Comparison of ENCODE assay signal across 1 cellular context in the genomic region with DNA sequence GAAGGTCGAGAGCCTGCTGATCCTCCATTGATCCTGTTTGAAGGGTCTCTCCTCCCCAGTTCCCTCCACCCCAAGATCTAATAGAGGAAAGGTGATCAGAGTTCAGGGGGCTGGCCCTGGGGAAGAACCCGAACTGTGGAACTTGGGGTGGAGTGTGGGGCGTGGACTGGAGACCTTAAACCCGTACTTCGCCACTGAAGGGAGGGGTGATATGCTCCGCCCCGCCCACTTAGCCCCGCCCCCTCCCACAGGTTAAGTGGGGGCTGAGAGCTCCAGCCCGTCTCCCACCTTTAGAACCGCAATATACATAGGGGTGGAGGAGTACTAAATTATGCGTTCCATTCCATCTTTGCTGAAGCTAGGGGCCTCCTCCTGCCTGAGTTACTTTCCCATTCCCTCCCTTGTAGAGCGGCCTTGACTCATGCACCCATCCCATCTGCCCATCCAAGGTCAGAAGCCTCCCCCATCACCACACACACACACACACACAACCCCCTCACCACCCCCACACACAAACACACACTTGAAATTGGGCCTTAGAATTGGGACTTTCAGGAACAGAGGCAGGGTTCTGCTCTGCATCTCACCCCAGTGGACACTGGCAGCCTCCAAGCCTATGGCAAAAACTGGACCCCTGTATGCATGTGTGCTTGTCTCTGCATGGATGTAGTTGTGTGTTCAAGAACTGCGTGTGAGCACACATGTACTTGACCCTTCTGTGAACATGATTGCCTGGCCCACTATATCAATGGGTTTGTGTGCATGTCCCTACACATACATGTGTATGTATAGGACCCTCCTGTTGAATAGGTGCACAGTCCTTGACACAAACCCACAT.
TF ChIP-seq lines count a peak whose summit lies in the region.

No MANE protein-coding gene starts in this region.

TF ChIP-seq in HepG2, 621 proteins besides CTCF, POLR2A, EP300 and RAD21 (continued from another document and continues in another):
- TF ChIP-seq, protein P1, sequence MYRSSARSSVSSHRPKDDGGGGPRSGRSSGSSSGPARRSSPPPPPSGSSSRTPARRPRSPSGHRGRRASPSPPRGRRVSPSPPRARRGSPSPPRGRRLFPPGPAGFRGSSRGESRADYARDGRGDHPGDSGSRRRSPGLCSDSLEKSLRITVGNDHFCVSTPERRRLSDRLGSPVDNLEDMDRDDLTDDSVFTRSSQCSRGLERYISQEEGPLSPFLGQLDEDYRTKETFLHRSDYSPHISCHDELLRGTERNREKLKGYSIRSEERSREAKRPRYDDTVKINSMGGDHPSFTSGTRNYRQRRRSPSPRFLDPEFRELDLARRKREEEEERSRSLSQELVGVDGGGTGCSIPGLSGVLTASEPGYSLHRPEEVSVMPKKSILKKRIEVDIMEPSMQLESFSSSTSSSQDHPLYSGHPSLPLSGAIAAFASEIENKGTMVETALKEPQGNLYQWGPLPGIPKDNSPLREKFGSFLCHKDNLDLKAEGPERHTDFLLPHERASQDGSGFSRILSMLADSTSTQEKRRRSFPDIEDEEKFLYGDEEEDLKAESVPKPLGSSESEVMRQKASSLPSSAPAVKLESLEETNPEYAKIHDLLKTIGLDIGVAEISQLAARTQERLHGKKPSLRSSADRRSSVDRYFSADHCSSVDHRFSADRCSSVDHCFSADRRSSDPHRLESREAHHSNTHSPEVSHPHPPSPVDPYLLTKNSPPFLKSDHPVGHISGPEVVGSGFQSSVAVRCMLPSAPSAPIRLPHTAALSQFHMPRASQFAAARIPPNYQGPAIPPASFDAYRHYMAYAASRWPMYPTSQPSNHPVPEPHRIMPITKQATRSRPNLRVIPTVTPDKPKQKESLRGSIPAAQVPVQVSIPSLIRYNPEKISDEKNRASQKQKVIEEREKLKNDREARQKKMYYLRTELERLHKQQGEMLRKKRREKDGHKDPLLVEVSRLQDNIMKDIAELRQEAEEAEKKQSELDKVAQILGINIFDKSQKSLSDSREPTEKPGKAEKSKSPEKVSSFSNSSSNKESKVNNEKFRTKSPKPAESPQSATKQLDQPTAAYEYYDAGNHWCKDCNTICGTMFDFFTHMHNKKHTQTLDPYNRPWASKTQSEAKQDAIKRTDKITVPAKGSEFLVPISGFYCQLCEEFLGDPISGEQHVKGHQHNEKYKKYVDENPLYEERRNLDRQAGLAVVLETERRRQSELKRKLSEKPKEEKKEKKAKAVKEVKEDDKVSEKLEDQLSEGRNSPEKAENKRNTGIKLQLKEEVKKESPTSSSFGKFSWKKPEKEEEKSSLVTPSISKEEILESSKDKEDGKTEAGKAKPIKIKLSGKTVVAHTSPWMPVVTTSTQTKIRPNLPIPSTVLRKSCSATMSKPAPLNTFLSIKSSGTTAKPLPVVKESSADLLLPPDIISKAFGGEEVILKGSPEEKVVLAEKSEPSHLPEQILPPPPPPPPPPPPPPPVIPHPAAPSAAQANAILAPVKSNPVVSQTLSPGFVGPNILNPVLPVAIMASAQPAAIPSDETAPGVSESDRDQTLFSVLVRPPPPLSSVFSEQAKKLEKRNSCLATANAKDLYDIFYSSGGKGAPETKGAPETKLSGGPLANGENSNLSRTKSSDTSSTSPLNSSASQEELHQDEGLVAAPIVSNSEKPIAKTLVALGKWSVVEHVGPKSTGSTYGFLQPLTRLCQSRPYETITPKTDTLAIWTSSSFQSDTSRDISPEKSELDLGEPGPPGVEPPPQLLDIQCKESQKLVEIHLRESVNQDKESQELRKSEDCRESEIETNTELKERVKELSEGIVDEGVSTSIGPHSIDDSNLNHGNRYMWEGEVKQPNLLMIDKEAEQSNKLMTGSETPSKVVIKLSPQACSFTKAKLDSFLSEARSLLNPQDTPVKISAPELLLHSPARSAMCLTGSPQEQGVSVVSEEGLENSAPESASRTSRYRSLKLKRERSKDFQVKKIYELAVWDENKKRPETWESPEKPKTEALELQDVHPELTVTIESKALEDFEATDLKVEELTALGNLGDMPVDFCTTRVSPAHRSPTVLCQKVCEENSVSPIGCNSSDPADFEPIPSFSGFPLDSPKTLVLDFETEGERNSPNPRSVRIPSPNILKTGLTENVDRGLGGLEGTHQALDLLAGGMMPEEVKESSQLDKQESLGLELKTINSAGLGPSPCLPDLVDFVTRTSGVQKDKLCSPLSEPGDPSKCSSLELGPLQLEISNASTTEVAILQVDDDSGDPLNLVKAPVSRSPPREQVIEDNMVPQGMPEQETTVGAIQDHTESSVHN (CRISPR knock-in tag; IDR thresholded peaks at IDR 0.05) = no peak
- TF ChIP-seq HIVEP1 (CRISPR knock-in tag; IDR thresholded peaks at IDR 0.05) (peak; percentile 22), MIER3 (CRISPR knock-in tag; IDR thresholded peaks at IDR 0.05; ENCODE audit: borderline replicate concordance) (no peak), FOXP1 (IDR thresholded peaks at IDR 0.05) (no peak), FOXP1 (CRISPR knock-in tag; IDR thresholded peaks at IDR 0.05) (no peak), HHEX (CRISPR knock-in tag; IDR thresholded peaks at IDR 0.05) (no peak), ZNF224 (CRISPR knock-in tag; IDR thresholded peaks at IDR 0.05) (no peak), CREM (IDR thresholded peaks at IDR 0.05) (peak; percentile 57; the same call in 1 of the 2 replicates), CREM (CRISPR knock-in tag; IDR thresholded peaks at IDR 0.05) (no peak), ZMYM2 (CRISPR knock-in tag; IDR thresholded peaks at IDR 0.05) (no peak), PRMT3 (CRISPR knock-in tag; IDR thresholded peaks at IDR 0.05; ENCODE audit: borderline replicate concordance, low read depth) (no peak), ZNF33A (CRISPR knock-in tag; IDR thresholded peaks at IDR 0.05; ENCODE audit: borderline replicate concordance) (no peak), CHCHD3 (CRISPR knock-in tag; IDR thresholded peaks at IDR 0.05) (no peak), FOXC1 (CRISPR knock-in tag; IDR thresholded peaks at IDR 0.05; ENCODE audit: borderline replicate concordance) (no peak), ZBTB7A (CRISPR knock-in tag; IDR thresholded peaks at IDR 0.05) (0 out of 2 replicates have a peak, but pooled peaks have one; percentile 41), JUNB (CRISPR knock-in tag; IDR thresholded peaks at IDR 0.05; ENCODE audit: borderline replicate concordance) (no peak), SP140L (CRISPR knock-in tag; IDR thresholded peaks at IDR 0.05; ENCODE audit: borderline replicate concordance) (no peak), FOXA3 (CRISPR knock-in tag; IDR thresholded peaks at IDR 0.05) (peak; percentile 27; the same call in 1 of the 2 replicates), MTF1 (CRISPR knock-in tag; IDR thresholded peaks at IDR 0.05) (no peak), ZSCAN25 (CRISPR knock-in tag; IDR thresholded peaks at IDR 0.05) (no peak), ZNF577 (CRISPR knock-in tag; IDR thresholded peaks at IDR 0.05; ENCODE audit: borderline replicate concordance, low read depth) (no peak), AHR (CRISPR knock-in tag; IDR thresholded peaks at IDR 0.05) (0 out of 2 replicates have a peak, but pooled peaks have one; percentile 27), ZNF550 (CRISPR knock-in tag; IDR thresholded peaks at IDR 0.05; ENCODE audit: borderline replicate concordance) (no peak; the same call in 1 of the 2 replicates), CCAR2 (optimal IDR thresholded peaks at IDR 0.05; ENCODE audit: low read depth, low read length) (no peak), TCF12 (IDR thresholded peaks at IDR 0.05) (no peak), TCF12 (CRISPR knock-in tag; IDR thresholded peaks at IDR 0.05) (no peak; the same call in 1 of the 2 replicates), HNRNPLL (IDR thresholded peaks at IDR 0.05; ENCODE audit: low read depth, low read length, poor library complexity, severe bottlenecking) (no peak), IRX3 (CRISPR knock-in tag; IDR thresholded peaks at IDR 0.05; ENCODE audit: borderline replicate concordance, low read depth) (no peak), IRF2 (CRISPR knock-in tag; IDR thresholded peaks at IDR 0.05) (no peak), ZNF33B (CRISPR knock-in tag; IDR thresholded peaks at IDR 0.05) (no peak)
- TF ChIP-seq, protein P2, sequence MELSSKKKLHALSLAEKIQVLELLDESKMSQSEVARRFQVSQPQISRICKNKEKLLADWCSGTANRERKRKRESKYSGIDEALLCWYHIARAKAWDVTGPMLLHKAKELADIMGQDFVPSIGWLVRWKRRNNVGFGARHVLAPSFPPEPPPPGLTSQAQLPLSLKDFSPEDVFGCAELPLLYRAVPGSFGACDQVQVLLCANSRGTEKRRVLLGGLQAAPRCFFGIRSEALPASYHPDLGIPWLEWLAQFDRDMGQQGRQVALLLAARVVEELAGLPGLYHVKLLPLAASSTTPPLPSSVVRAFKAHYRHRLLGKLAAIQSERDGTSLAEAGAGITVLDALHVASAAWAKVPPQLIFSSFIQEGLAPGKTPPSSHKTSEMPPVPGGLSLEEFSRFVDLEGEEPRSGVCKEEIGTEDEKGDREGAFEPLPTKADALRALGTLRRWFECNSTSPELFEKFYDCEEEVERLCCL (CRISPR knock-in tag; IDR thresholded peaks at IDR 0.05; ENCODE audit: borderline replicate concordance) = no peak
- TF ChIP-seq, protein P3, sequence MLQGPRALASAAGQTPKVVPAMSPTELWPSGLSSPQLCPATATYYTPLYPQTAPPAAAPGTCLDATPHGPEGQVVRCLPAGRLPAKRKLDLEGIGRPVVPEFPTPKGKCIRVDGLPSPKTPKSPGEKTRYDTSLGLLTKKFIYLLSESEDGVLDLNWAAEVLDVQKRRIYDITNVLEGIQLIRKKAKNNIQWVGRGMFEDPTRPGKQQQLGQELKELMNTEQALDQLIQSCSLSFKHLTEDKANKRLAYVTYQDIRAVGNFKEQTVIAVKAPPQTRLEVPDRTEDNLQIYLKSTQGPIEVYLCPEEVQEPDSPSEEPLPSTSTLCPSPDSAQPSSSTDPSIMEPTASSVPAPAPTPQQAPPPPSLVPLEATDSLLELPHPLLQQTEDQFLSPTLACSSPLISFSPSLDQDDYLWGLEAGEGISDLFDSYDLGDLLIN (CRISPR knock-in tag; IDR thresholded peaks at IDR 0.05; ENCODE audit: borderline replicate concordance) = no peak
- TF ChIP-seq, protein P4, sequence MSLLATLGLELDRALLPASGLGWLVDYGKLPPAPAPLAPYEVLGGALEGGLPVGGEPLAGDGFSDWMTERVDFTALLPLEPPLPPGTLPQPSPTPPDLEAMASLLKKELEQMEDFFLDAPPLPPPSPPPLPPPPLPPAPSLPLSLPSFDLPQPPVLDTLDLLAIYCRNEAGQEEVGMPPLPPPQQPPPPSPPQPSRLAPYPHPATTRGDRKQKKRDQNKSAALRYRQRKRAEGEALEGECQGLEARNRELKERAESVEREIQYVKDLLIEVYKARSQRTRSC (CRISPR knock-in tag; IDR thresholded peaks at IDR 0.05; ENCODE audit: low read depth) = peak; percentile 30; the same call in 1 of the 2 replicates
- TF ChIP-seq, protein P5, sequence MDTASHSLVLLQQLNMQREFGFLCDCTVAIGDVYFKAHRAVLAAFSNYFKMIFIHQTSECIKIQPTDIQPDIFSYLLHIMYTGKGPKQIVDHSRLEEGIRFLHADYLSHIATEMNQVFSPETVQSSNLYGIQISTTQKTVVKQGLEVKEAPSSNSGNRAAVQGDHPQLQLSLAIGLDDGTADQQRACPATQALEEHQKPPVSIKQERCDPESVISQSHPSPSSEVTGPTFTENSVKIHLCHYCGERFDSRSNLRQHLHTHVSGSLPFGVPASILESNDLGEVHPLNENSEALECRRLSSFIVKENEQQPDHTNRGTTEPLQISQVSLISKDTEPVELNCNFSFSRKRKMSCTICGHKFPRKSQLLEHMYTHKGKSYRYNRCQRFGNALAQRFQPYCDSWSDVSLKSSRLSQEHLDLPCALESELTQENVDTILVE (CRISPR knock-in tag; IDR thresholded peaks at IDR 0.05) = no peak
- TF ChIP-seq, protein P6, sequence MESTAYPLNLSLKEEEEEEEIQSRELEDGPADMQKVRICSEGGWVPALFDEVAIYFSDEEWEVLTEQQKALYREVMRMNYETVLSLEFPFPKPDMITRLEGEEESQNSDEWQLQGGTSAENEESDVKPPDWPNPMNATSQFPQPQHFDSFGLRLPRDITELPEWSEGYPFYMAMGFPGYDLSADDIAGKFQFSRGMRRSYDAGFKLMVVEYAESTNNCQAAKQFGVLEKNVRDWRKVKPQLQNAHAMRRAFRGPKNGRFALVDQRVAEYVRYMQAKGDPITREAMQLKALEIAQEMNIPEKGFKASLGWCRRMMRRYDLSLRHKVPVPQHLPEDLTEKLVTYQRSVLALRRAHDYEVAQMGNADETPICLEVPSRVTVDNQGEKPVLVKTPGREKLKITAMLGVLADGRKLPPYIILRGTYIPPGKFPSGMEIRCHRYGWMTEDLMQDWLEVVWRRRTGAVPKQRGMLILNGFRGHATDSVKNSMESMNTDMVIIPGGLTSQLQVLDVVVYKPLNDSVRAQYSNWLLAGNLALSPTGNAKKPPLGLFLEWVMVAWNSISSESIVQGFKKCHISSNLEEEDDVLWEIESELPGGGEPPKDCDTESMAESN (CRISPR knock-in tag; conservative IDR thresholded peaks at IDR 0.05) = no peak
- TF ChIP-seq, protein P7, sequence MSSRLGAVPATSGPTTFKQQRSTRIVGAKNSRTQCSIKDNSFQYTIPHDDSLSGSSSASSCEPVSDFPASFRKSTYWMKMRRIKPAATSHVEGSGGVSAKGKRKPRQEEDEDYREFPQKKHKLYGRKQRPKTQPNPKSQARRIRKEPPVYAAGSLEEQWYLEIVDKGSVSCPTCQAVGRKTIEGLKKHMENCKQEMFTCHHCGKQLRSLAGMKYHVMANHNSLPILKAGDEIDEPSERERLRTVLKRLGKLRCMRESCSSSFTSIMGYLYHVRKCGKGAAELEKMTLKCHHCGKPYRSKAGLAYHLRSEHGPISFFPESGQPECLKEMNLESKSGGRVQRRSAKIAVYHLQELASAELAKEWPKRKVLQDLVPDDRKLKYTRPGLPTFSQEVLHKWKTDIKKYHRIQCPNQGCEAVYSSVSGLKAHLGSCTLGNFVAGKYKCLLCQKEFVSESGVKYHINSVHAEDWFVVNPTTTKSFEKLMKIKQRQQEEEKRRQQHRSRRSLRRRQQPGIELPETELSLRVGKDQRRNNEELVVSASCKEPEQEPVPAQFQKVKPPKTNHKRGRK (CRISPR knock-in tag; IDR thresholded peaks at IDR 0.05) = no peak
- TF ChIP-seq, protein P8, sequence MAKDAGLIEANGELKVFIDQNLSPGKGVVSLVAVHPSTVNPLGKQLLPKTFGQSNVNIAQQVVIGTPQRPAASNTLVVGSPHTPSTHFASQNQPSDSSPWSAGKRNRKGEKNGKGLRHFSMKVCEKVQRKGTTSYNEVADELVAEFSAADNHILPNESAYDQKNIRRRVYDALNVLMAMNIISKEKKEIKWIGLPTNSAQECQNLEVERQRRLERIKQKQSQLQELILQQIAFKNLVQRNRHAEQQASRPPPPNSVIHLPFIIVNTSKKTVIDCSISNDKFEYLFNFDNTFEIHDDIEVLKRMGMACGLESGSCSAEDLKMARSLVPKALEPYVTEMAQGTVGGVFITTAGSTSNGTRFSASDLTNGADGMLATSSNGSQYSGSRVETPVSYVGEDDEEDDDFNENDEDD (CRISPR knock-in tag; IDR thresholded peaks at IDR 0.05; ENCODE audit: borderline replicate concordance) = no peak
- TF ChIP-seq, protein P9, sequence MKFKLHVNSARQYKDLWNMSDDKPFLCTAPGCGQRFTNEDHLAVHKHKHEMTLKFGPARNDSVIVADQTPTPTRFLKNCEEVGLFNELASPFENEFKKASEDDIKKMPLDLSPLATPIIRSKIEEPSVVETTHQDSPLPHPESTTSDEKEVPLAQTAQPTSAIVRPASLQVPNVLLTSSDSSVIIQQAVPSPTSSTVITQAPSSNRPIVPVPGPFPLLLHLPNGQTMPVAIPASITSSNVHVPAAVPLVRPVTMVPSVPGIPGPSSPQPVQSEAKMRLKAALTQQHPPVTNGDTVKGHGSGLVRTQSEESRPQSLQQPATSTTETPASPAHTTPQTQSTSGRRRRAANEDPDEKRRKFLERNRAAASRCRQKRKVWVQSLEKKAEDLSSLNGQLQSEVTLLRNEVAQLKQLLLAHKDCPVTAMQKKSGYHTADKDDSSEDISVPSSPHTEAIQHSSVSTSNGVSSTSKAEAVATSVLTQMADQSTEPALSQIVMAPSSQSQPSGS (CRISPR knock-in tag; IDR thresholded peaks at IDR 0.05) = no peak
